Comparison of ENCODE assay signal across 20 cellular contexts in the genomic region with DNA sequence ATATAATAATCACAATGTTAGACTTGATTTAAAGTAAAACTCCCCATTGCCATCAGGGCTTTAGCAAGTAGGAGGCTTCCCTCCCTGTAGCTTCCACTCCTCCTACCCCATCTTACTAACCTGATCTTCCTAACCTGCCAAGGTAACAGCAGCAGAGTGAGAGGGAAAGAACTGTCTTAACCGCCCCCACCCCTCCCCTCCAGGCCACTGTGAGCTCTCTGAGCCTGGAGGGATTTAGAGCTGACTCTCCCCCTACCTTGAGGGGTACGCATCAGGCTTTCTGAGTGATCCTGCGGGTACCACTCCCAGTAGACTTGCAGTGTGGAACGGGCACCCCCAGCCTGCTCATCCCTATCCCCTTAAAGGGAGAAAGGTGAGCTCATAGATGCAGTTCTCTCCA. TPM values are rescaled to one million over a fixed set of nuclear protein-coding genes. Genes with fewer than 3 reads are reported as not detected.
DNase-seq lines count a peak whose midpoint lies in the region; ATAC-seq and TF ChIP-seq lines count a peak whose summit lies in the region.
"Had no signal": no experiment of that assay in that cellular context is flagged by ENCODE, and none has a peak within 500 bp of the region (broad histone marks: within the 10 kb centered on the region; RNA-seq: fewer than 3 reads in every experiment).

No MANE protein-coding gene starts in this region.

- H3K36me3 ChIP-seq in Peyer's patch (no peaks in the 10 kb centered on the region), stomach (no peaks in the 10 kb centered on the region)
- H3K36me3 ChIP-seq in effector memory CD4-positive, alpha-beta T cell (ENCODE audit: control insufficient read depth, insufficient read depth, low read length) = no peaks in the 10 kb centered on the region
- H3K36me3 ChIP-seq: BLaER1 treated with 17β-estradiol and CSF1 and Interleukin-3, amounts not matched to agents 10 nM and 100 nM had no signal

- ATAC-seq in activated naive CD8-positive, alpha-beta T cell treated with anti-CD3 and anti-CD28 coated beads, Interleukin-2, amount 50 U/mL, for 24 hours = no peak
- ATAC-seq in HG03139 (IDR thresholded peaks at IDR 0.05; ENCODE audit: unreplicated experiment) = no peak
- ATAC-seq in HG03565 (IDR thresholded peaks at IDR 0.05; ENCODE audit: unreplicated experiment) = no peak
- ATAC-seq: GM12878 had no signal

- H3K9me3 ChIP-seq in Peyer's patch (no peaks in the 10 kb centered on the region), stomach (no peaks in the 10 kb centered on the region)
- H3K9me3 ChIP-seq in effector memory CD4-positive, alpha-beta T cell (ENCODE audit: control insufficient read depth, low read length) = no peaks in the 10 kb centered on the region
- H3K9me3 ChIP-seq: BLaER1 treated with 17β-estradiol and CSF1 and Interleukin-3, amounts not matched to agents 10 nM and 100 nM had no signal

- H3K36me3 Mint-ChIP-seq in activated naive CD8-positive, alpha-beta T cell = no peaks in the 10 kb centered on the region
- H3K36me3 Mint-ChIP-seq in activated naive CD8-positive, alpha-beta T cell treated with anti-CD3 and anti-CD28 coated beads, Interleukin-2, amount 50 U/mL, for 24 hours (ENCODE audit: low read depth) = no peaks in the 10 kb centered on the region
- H3K36me3 Mint-ChIP-seq: IgD-negative memory B cell had no signal

- TF ChIP-seq POLR2A in Peyer's patch (IDR thresholded peaks at IDR 0.05) (no peak), stomach (IDR thresholded peaks at IDR 0.05) (no peak)

- no peak for TF ChIP-seq EP300 in stomach (IDR thresholded peaks at IDR 0.05)

- DNase-seq in activated naive CD8-positive, alpha-beta T cell treated with anti-CD3 and anti-CD28 coated beads, Interleukin-2, amount 50 U/mL, for 24 hours = no peak
- peak in 2 of 3 donors; percentile 9 to 18 for DNase-seq in Peyer's patch
- DNase-seq in mesenteric fat pad (ENCODE audit: low spot score) = peak; percentile 35
- DNase-seq in stomach = peak; percentile 13
- DNase-seq in effector memory CD4-positive, alpha-beta T cell = no peak
- DNase-seq: 8988T; Calu3; CD4-positive, alpha-beta T cell; DMS79; GOT3; HCEC 1CT; HFFc6 had no signal

- H3K4me1 Mint-ChIP-seq in activated naive CD8-positive, alpha-beta T cell (ENCODE audit: low read depth) = no peaks in the 10 kb centered on the region
- no peaks in the 10 kb centered on the region for H3K4me1 Mint-ChIP-seq in activated naive CD8-positive, alpha-beta T cell treated with anti-CD3 and anti-CD28 coated beads, Interleukin-2, amount 50 U/mL, for 24 hours
- H3K4me1 Mint-ChIP-seq: IgD-negative memory B cell had no signal

- peaks cover 5% of the 10 kb centered on the region for H3K27me3 Mint-ChIP-seq in activated naive CD8-positive, alpha-beta T cell
- H3K27me3 Mint-ChIP-seq in activated naive CD8-positive, alpha-beta T cell treated with anti-CD3 and anti-CD28 coated beads, Interleukin-2, amount 50 U/mL, for 24 hours = peaks cover 2% of the 10 kb centered on the region

- no peak overlapping the region for H3K4me3 ChIP-seq in Peyer's patch
- H3K4me3 ChIP-seq in stomach = no peak overlapping the region
- no peak overlapping the region for H3K4me3 ChIP-seq in effector memory CD4-positive, alpha-beta T cell (ENCODE audit: insufficient read depth, low read depth, low read length, poor library complexity, severe bottlenecking)
- H3K4me3 ChIP-seq: BLaER1 treated with 17β-estradiol and CSF1 and Interleukin-3, amounts not matched to agents 10 nM and 100 nM; GM12878 had no signal

- H3K27ac ChIP-seq in Peyer's patch = no peak overlapping the region
- H3K27ac ChIP-seq in stomach = no peak overlapping the region
- no peak overlapping the region for H3K27ac ChIP-seq in effector memory CD4-positive, alpha-beta T cell (ENCODE audit: insufficient read depth, low read length, poor library complexity, severe bottlenecking)
- H3K27ac ChIP-seq: BLaER1 treated with 17β-estradiol and CSF1 and Interleukin-3, amounts not matched to agents 10 nM and 100 nM had no signal

- TF ChIP-seq CTCF in Peyer's patch (IDR thresholded peaks at IDR 0.05) (no peak), stomach (IDR thresholded peaks at IDR 0.05) (no peak)

- intact Hi-C loops in stomach (cut with DNase I; ENCODE audit: low total_unique reads) = no loop called here

- 71 to 91% (median 81%) methylated on average over 4 of the region's 4 CpGs for whole genome bisulfite sequencing in stomach, 5 donors

- H3K27me3 ChIP-seq in Peyer's patch = no peaks in the 10 kb centered on the region
- H3K27me3 ChIP-seq in stomach = peaks cover 0 to 20% (median 0%) of the 10 kb centered on the region in 3 donors
- no peaks in the 10 kb centered on the region for H3K27me3 ChIP-seq in effector memory CD4-positive, alpha-beta T cell (replicated peaks; ENCODE audit: control insufficient read depth, insufficient read depth, low read length, poor library complexity, severe bottlenecking)
- H3K27me3 ChIP-seq: BLaER1 treated with 17β-estradiol and CSF1 and Interleukin-3, amounts not matched to agents 10 nM and 100 nM had no signal

- H3K4me1 ChIP-seq in Peyer's patch (no peaks in the 10 kb centered on the region), stomach (peaks cover 0 to 6% (median 0%) of the 10 kb centered on the region in 4 donors)
- no peaks in the 10 kb centered on the region for H3K4me1 ChIP-seq in effector memory CD4-positive, alpha-beta T cell (ENCODE audit: control insufficient read depth, insufficient read depth, low read length, poor library complexity, severe bottlenecking)
- H3K4me1 ChIP-seq: BLaER1 treated with 17β-estradiol and CSF1 and Interleukin-3, amounts not matched to agents 10 nM and 100 nM had no signal

- peak overlapping the region; percentile 10 for H3K27ac Mint-ChIP-seq in activated naive CD8-positive, alpha-beta T cell
- no peak overlapping the region for H3K27ac Mint-ChIP-seq in activated naive CD8-positive, alpha-beta T cell treated with anti-CD3 and anti-CD28 coated beads, Interleukin-2, amount 50 U/mL, for 24 hours
- H3K27ac Mint-ChIP-seq: CD4-positive, alpha-beta T cell; HFFc6; IgD-negative memory B cell had no signal

- no peak overlapping the region for H3K4me3 Mint-ChIP-seq in activated naive CD8-positive, alpha-beta T cell
- no peak overlapping the region for H3K4me3 Mint-ChIP-seq in activated naive CD8-positive, alpha-beta T cell treated with anti-CD3 and anti-CD28 coated beads, Interleukin-2, amount 50 U/mL, for 24 hours
- H3K4me3 Mint-ChIP-seq: CD4-positive, alpha-beta T cell; HFFc6; IgD-negative memory B cell had no signal

- no peaks in the 10 kb centered on the region for H3K9me3 Mint-ChIP-seq in activated naive CD8-positive, alpha-beta T cell (ENCODE audit: low read depth)
- no peaks in the 10 kb centered on the region for H3K9me3 Mint-ChIP-seq in activated naive CD8-positive, alpha-beta T cell treated with anti-CD3 and anti-CD28 coated beads, Interleukin-2, amount 50 U/mL, for 24 hours
- H3K9me3 Mint-ChIP-seq: CD4-positive, alpha-beta T cell; HFFc6; IgD-negative memory B cell had no signal

RNA-seq across cellular contexts. Expression of gene PRSS50, which starts 11.4 kb away (rescaled TPM):
- total RNA-seq in Peyer's patch (not detected), mesenteric fat pad (not detected), stomach (under 1 TPM in 1 of 5 donors, not detected in 4; under 0.01 TPM)
- polyA plus RNA-seq in stomach = under 1 TPM in 1 of 3 donors, not detected in 2; 0.10 TPM
- total RNA-seq: Calu3; CD4-positive, alpha-beta T cell; G401; GM12878; HFFc6; HT-29 had no signal
- polyA plus RNA-seq: IgD-negative memory B cell had no signal

RNA-seq across cellular contexts. Expression of gene TMIE, which starts 27.8 kb away (rescaled TPM):
- 1 to 10 TPM in 1 of 4 donors, not detected in 3; 1.3 TPM for total RNA-seq in Peyer's patch
- total RNA-seq in mesenteric fat pad = 0.19 TPM
- total RNA-seq in stomach = under 1 TPM in 1 of 5 donors, not detected in 4; 0.55 TPM
- 1 to 10 TPM in 1 of 3 donors, under 1 TPM in 1, not detected in 1; 0.46 to 1.0 TPM for polyA plus RNA-seq in stomach
- total RNA-seq: G401, GM12878, HFFc6 had no signal
- polyA plus RNA-seq: GM12878, IgD-negative memory B cell had no signal

RNA-seq across cellular contexts. Expression of gene ALS2CL, which starts 35.6 kb away (rescaled TPM):
- 100 to 1,000 TPM in 1 of 4 donors, 10 to 100 TPM in 3; 64.3 to 113 (median 82.7) TPM for total RNA-seq in Peyer's patch
- 8.4 TPM for total RNA-seq in mesenteric fat pad
- total RNA-seq in stomach = 100 to 1,000 TPM in 1 of 5 donors, 10 to 100 TPM in 4; 10.8 to 107 (median 50.0) TPM
- 100 to 1,000 TPM in 1 of 3 donors, 1 to 10 TPM in 2; 5.3 to 103 (median 9.3) TPM for polyA plus RNA-seq in stomach

Comparison
In these comparisons a context has a peak if more than half of its experiments do, and no peak if none do; other contexts are left out.
1. DNase-seq: peak in Peyer's patch (2 of 3), mesenteric fat pad (single experiment) and stomach (single experiment); none in activated naive CD8-positive, alpha-beta T cell treated with anti-CD3 and anti-CD28 coated beads, Interleukin-2, amount 50 U/mL, for 24 hours (single experiment) and effector memory CD4-positive, alpha-beta T cell (0 of 3).